21 cellular contexts compared by ENCODE assay signal in genomic region chr3:25080461-25080860, GRCh38.
"Had no signal": no experiment of that assay in that cellular context is flagged by ENCODE, and none has a peak within 500 bp of the region (broad histone marks: within the 10 kb centered on the region; RNA-seq: fewer than 3 reads in every experiment).

No MANE protein-coding gene starts in this region.

- H3K27me3 ChIP-seq: cardiac muscle cell, hepatocyte, thyroid gland, upper lobe of right lung had no signal

- ATAC-seq: natural killer cell, upper lobe of right lung, WTC11 had no signal

- H3K36me3 ChIP-seq: cardiac muscle cell, left ventricle myocardium inferior, thyroid gland, upper lobe of right lung had no signal

- H3K4me1 ChIP-seq: left ventricle myocardium inferior, thyroid gland, upper lobe of right lung had no signal

- H3K27ac ChIP-seq: cardiac muscle cell, hepatocyte, left ventricle myocardium inferior, thyroid gland, upper lobe of right lung had no signal

- H3K9me3 ChIP-seq: left ventricle myocardium inferior, thyroid gland, upper lobe of right lung had no signal

- DNase-seq: activated CD4-positive, alpha-beta T cell treated with anti-CD3 and anti-CD28 coated beads, Interleukin-2, amount 50 U/mL, for 4 hours; activated CD8-positive, alpha-beta memory T cell treated with anti-CD3 and anti-CD28 coated beads for 24 hours; activated CD8-positive, alpha-beta memory T cell treated with anti-CD3 and anti-CD28 coated beads, Interleukin-2, amount 50 U/mL, for 4 hours; activated naive CD4-positive, alpha-beta T cell treated with Interleukin-2 at 50 U/mL for 16 hours; activated naive CD8-positive, alpha-beta T cell treated with anti-CD3 and anti-CD28 coated beads for 36 hours; activated T-cell treated with anti-CD3 and anti-CD28 coated beads, Interleukin-2, amount 50 U/mL, for 48 hours; glutamatergic neuron; immature natural killer cell; kidney glomerular epithelial cell; left ventricle myocardium inferior; natural killer cell; retina; stimulated activated CD4-positive, alpha-beta T cell treated with anti-CD3 and anti-CD28 coated beads, Interleukin-12 subunit alpha, Interleukin-12 subunit beta, amount 100 ng/mL, for 4 hours; stimulated activated CD4-positive, alpha-beta T cell treated with anti-CD3 and anti-CD28 coated beads, Interleukin-1b, Interleukin-23, amount 100 ng/mL, for 48 hours; substantia nigra; T-helper 9 cell; thyroid gland; upper lobe of right lung had no signal

- H3K4me3 ChIP-seq: cardiac muscle cell, hepatocyte, left ventricle myocardium inferior, thyroid gland, upper lobe of right lung had no signal
